19 cellular contexts compared by ENCODE assay signal in the genomic region with DNA sequence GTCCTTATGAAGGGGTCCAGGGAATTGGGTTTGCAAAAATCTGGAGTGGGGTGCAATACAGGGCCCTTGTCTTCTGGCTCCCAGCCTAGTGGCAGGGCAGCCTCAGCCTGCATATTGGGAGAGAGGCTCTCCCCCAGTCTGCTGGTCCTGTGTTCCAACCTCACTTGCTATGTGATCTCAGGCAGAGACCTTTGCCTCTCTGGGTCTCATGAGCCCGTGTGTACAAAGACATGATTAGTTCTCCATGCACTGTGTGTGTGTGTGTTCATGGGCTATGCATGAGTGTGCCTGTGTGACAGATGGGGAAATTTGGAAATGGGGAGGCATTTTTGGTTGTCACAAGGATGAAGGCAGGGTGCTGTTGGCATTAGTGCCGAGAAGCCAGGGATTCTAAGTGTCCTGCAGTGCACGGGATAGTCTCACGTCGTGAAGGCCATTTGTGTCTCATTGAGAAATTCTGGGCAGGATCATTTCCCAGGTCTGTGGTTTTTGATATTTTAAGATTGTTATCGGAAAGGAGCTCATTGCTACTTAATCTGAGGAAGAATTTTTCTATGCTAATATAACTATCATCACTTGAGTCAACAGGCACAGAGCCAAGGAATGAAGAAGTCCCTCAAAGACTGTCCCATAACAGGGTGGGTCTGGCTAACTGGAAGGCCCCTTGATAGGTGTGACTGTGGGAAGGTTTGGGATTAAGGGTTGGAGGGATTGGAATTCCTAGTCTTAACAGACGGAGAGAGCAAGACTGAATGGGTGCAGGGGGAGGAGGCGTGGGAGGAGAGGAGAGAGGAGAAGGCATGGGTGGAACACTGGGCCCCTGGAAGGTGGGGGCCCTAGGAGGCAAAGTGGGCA.
DNase-seq lines count a peak whose midpoint lies in the region; ATAC-seq and TF ChIP-seq lines count a peak whose summit lies in the region.
"Had no signal": no experiment of that assay in that cellular context is flagged by ENCODE, and none has a peak within 500 bp of the region (broad histone marks: within the 10 kb centered on the region; RNA-seq: fewer than 3 reads in every experiment).

No MANE protein-coding gene starts in this region.

- H3K36me3 Mint-ChIP-seq in chondrocyte (ENCODE audit: low read depth) = no peaks in the 10 kb centered on the region
- H3K36me3 Mint-ChIP-seq in mesothelial cell of epicardium = no peaks in the 10 kb centered on the region
- no peaks in the 10 kb centered on the region for H3K36me3 Mint-ChIP-seq in activated naive CD8-positive, alpha-beta T cell treated with anti-CD3 and anti-CD28 coated beads, Interleukin-2, amount 50 U/mL, for 24 hours (ENCODE audit: low read depth)

- H3K4me1 ChIP-seq in spleen = peaks cover 0 to 27% (median 0%) of the 10 kb centered on the region in 6 donors
- H3K4me1 ChIP-seq: prostate gland, uterus had no signal

- TF ChIP-seq CTCF in chondrocyte (IDR thresholded peaks at IDR 0.05) = no peak
- TF ChIP-seq CTCF in mesothelial cell of epicardium (IDR thresholded peaks at IDR 0.05; ENCODE audit: unreplicated experiment) = no peak
- TF ChIP-seq CTCF in spleen (IDR thresholded peaks at IDR 0.05 in 8 of 11, conservative IDR thresholded peaks at IDR 0.05 in 3 of 11) = no peak

- no peak overlapping the region for H3K27ac ChIP-seq in spleen
- H3K27ac ChIP-seq: ascending aorta, prostate gland, uterus had no signal

- H3K9me3 Mint-ChIP-seq in chondrocyte (ENCODE audit: low read depth) (no peaks in the 10 kb centered on the region), mesothelial cell of epicardium (no peaks in the 10 kb centered on the region)
- no peaks in the 10 kb centered on the region for H3K9me3 Mint-ChIP-seq in activated naive CD8-positive, alpha-beta T cell treated with anti-CD3 and anti-CD28 coated beads, Interleukin-2, amount 50 U/mL, for 24 hours
- H3K9me3 Mint-ChIP-seq: stimulated activated naive CD8-positive, alpha-beta T cell treated with anti-CD3 and anti-CD28 coated beads, Interleukin-15, amount 100 ng/mL, for 72 hours had no signal

- peaks cover 51% of the 10 kb centered on the region for H3K4me1 Mint-ChIP-seq in chondrocyte (ENCODE audit: low read depth)
- peaks cover 27% of the 10 kb centered on the region for H3K4me1 Mint-ChIP-seq in mesothelial cell of epicardium
- H3K4me1 Mint-ChIP-seq in activated naive CD8-positive, alpha-beta T cell treated with anti-CD3 and anti-CD28 coated beads, Interleukin-2, amount 50 U/mL, for 24 hours = peaks cover 14% of the 10 kb centered on the region

- no peak for ATAC-seq in activated naive CD8-positive, alpha-beta T cell treated with anti-CD3 and anti-CD28 coated beads, Interleukin-2, amount 50 U/mL, for 24 hours
- ATAC-seq in left ventricle myocardium superior = no peak
- ATAC-seq: T-helper 17 cell had no signal

- DNase-seq in activated effector memory CD4-positive, alpha-beta T cell treated with anti-CD3 and anti-CD28 coated beads, Interleukin-2, amount 50 U/mL, for 16 hours = peak; percentile 17
- no peak for DNase-seq in activated effector memory CD4-positive, alpha-beta T cell treated with Interleukin-2 at 50 U/mL for 16 hours
- DNase-seq in chondrocyte (ENCODE audit: low spot score) = peak; percentile 30
- DNase-seq in mesothelial cell of epicardium (ENCODE audit: low spot score in 2 of 2, unreplicated experiment in 2 of 2) = no peak
- DNase-seq in spleen = peak; percentile 15
- DNase-seq in GF-D8 (lab: John Stamatoyannopoulos, UW) = no peak
- no peak for DNase-seq in activated naive CD8-positive, alpha-beta T cell treated with anti-CD3 and anti-CD28 coated beads, Interleukin-2, amount 50 U/mL, for 24 hours
- DNase-seq in left ventricle myocardium superior = no peak
- DNase-seq: activated gamma-delta T cell treated with Interleukin-2 at 50 U/mL for 16 hours, foreskin melanocyte, left cardiac atrium, NCI-H1930, NCI-H510A, Right ventricle myocardium superior, T-helper 17 cell had no signal

- no peaks in the 10 kb centered on the region for H3K36me3 ChIP-seq in spleen
- H3K36me3 ChIP-seq: ascending aorta, prostate gland, uterus had no signal

- WGBS in spleen, 5 donors = 67 to 74% (median 72%) methylated on average over 8 of the region's 8 CpGs

- no peak overlapping the region for H3K4me3 ChIP-seq in spleen
- H3K4me3 ChIP-seq: ascending aorta, prostate gland, uterus had no signal

- peak overlapping the region; percentile 92 for H3K27ac Mint-ChIP-seq in chondrocyte (ENCODE audit: unreplicated experiment)
- H3K27ac Mint-ChIP-seq in mesothelial cell of epicardium = peak overlapping the region; percentile 28
- no peak overlapping the region for H3K27ac Mint-ChIP-seq in activated naive CD8-positive, alpha-beta T cell treated with anti-CD3 and anti-CD28 coated beads, Interleukin-2, amount 50 U/mL, for 24 hours
- H3K27ac Mint-ChIP-seq: T-helper 17 cell had no signal

- H3K27me3 Mint-ChIP-seq in chondrocyte (ENCODE audit: low read depth) (peaks cover 3% of the 10 kb centered on the region), mesothelial cell of epicardium (ENCODE audit: low read depth) (no peaks in the 10 kb centered on the region)
- peaks cover 14% of the 10 kb centered on the region for H3K27me3 Mint-ChIP-seq in activated naive CD8-positive, alpha-beta T cell treated with anti-CD3 and anti-CD28 coated beads, Interleukin-2, amount 50 U/mL, for 24 hours

- H3K9me3 ChIP-seq in spleen = no peaks in the 10 kb centered on the region
- H3K9me3 ChIP-seq: ascending aorta, prostate gland, uterus had no signal

- H3K4me3 Mint-ChIP-seq in chondrocyte (ENCODE audit: unreplicated experiment) (no peak overlapping the region), mesothelial cell of epicardium (no peak overlapping the region)
- no peak overlapping the region for H3K4me3 Mint-ChIP-seq in activated naive CD8-positive, alpha-beta T cell treated with anti-CD3 and anti-CD28 coated beads, Interleukin-2, amount 50 U/mL, for 24 hours
- H3K4me3 Mint-ChIP-seq: stimulated activated naive CD8-positive, alpha-beta T cell treated with anti-CD3 and anti-CD28 coated beads, Interleukin-15, amount 100 ng/mL, for 72 hours; T-helper 17 cell had no signal

- H3K27me3 ChIP-seq in spleen (replicated peaks in 1 of 7) = peaks cover 0 to 9% (median 0%) of the 10 kb centered on the region in 7 donors
- H3K27me3 ChIP-seq: ascending aorta, uterus had no signal

- intact Hi-C loops in spleen (cut with DNase I; ENCODE audit: low total_unique reads) (no loop called here), left ventricle myocardium superior (cut with micrococcal nuclease) (no loop called here)

- TF ChIP-seq POLR2A in spleen (IDR thresholded peaks at IDR 0.05) = no peak

Comparison
In these comparisons a context has a peak if more than half of its experiments do, and no peak if none do; other contexts are left out.
1. DNase-seq: peak in activated effector memory CD4-positive, alpha-beta T cell treated with anti-CD3 and anti-CD28 coated beads, Interleukin-2, amount 50 U/mL, for 16 hours (single experiment), chondrocyte (single experiment) and spleen (single experiment); none in activated effector memory CD4-positive, alpha-beta T cell treated with Interleukin-2 at 50 U/mL for 16 hours (single experiment), mesothelial cell of epicardium (0 of 2), GF-D8 (single experiment), activated naive CD8-positive, alpha-beta T cell treated with anti-CD3 and anti-CD28 coated beads, Interleukin-2, amount 50 U/mL, for 24 hours (single experiment) and left ventricle myocardium superior (single experiment).